In genomic region chr11:64763804-64764611, GRCh38 we compare ENCODE assay signal across 8 cellular contexts. TPM values are rescaled to one million over a fixed set of nuclear protein-coding genes. Genes with fewer than 3 reads are reported as not detected.
DNase-seq lines count a peak whose midpoint lies in the region; TF ChIP-seq lines count a peak whose summit lies in the region.

No MANE protein-coding gene starts in this region.

- H3K36me3 Mint-ChIP-seq in MCF 10A (ENCODE audit: insufficient read depth, unreplicated experiment): peaks cover 70% of the 10 kb centered on the region
- peaks cover 26% of the 10 kb centered on the region for H3K36me3 Mint-ChIP-seq in mesothelial cell of epicardium

- 41 to 46% (median 44%) methylated on average over 11 to 14 of the region's 14 CpGs for WGBS in adrenal gland, 4 donors
- WGBS in transverse colon (ENCODE audit: low coverage in 1 of 2), 2 donors: 38 to 62% methylated on average over 4 to 14 of the region's 14 CpGs

- TF ChIP-seq CTCF in breast epithelium (IDR thresholded peaks at IDR 0.05): no peak
- TF ChIP-seq CTCF in MCF 10A (IDR thresholded peaks at IDR 0.05; ENCODE audit: unreplicated experiment): no peak
- no peak for TF ChIP-seq CTCF in adrenal gland (IDR thresholded peaks at IDR 0.05)
- no peak for TF ChIP-seq CTCF in mesothelial cell of epicardium (IDR thresholded peaks at IDR 0.05; ENCODE audit: unreplicated experiment)
- TF ChIP-seq CTCF in transverse colon (IDR thresholded peaks at IDR 0.05): no peak

- H3K27ac Mint-ChIP-seq in MCF 10A (ENCODE audit: low read depth, unreplicated experiment) (no peak overlapping the region), mesothelial cell of epicardium (peak overlapping the region; percentile 33)

- POLR2A ChIA-PET in MCF 10A (lab: Yijun Ruan, JAX): interaction anchor here (6.8 kb wide), 1 partner anchor 11 kb away, joined by 86 read pairs; the partner anchor contains the start of gene SF1

- in situ Hi-C loops in transverse colon (cut with MboI; ENCODE audit: low pct_ligation_motif_present in 1 of 4, low pct_unique_long_range_greater_than_20kb in 1 of 4, low sequenced_read_pairs in 3 of 4): no loop called here

- intact Hi-C loops in breast epithelium (cut with DNase I; ENCODE audit: low total_unique reads): no loop called here
- intact Hi-C loops in MCF 10A (cut with micrococcal nuclease): no loop called here
- intact Hi-C loops in adrenal gland (cut with DNase I): no loop called here
- intact Hi-C loops in transverse colon (cut with DNase I; ENCODE audit: low total_unique reads): no loop called here

- CTCF ChIA-PET in MCF 10A (lab: Yijun Ruan, JAX): interaction anchor here (0.7 kb wide), 2 partner anchors 22 to 151 kb away, joined by 3 read pairs; no protein-coding TSS in a partner anchor

- H3K4me3 Mint-ChIP-seq in MCF 10A (ENCODE audit: unreplicated experiment): no peak overlapping the region
- H3K4me3 Mint-ChIP-seq in mesothelial cell of epicardium: no peak overlapping the region

- H3K9me3 ChIP-seq in breast epithelium (no peaks in the 10 kb centered on the region), adrenal gland (replicated peaks in 1 of 3) (no peaks in the 10 kb centered on the region), transverse colon (no peaks in the 10 kb centered on the region)

- peaks cover 28% of the 10 kb centered on the region for H3K36me3 ChIP-seq in breast epithelium
- H3K36me3 ChIP-seq in adrenal gland (replicated peaks in 1 of 2): peaks cover 0 to 62% of the 10 kb centered on the region in 2 donors
- H3K36me3 ChIP-seq in transverse colon: peaks cover 0 to 52% (median 32%) of the 10 kb centered on the region in 4 donors

- H3K4me1 ChIP-seq in breast epithelium (peaks cover 6 to 14% of the 10 kb centered on the region in 2 donors), adrenal gland (replicated peaks in 1 of 2) (peaks cover 27 to 72% of the 10 kb centered on the region in 2 donors), transverse colon (peaks cover 15 to 58% (median 27%) of the 10 kb centered on the region in 4 donors)

- H3K9me3 Mint-ChIP-seq in MCF 10A (ENCODE audit: unreplicated experiment) (no peaks in the 10 kb centered on the region), mesothelial cell of epicardium (no peaks in the 10 kb centered on the region)

- no peak for TF ChIP-seq EP300 in transverse colon (IDR thresholded peaks at IDR 0.05; ENCODE audit: low read depth)

- no peak overlapping the region for H3K4me3 ChIP-seq in breast epithelium
- no peak overlapping the region for H3K4me3 ChIP-seq in adrenal gland
- H3K4me3 ChIP-seq in transverse colon: no peak overlapping the region

- TF ChIP-seq POLR2A in breast epithelium (IDR thresholded peaks at IDR 0.05) (no peak), adrenal gland (IDR thresholded peaks at IDR 0.05) (no peak), transverse colon (IDR thresholded peaks at IDR 0.05) (no peak)

- no peaks in the 10 kb centered on the region for H3K27me3 ChIP-seq in breast epithelium
- no peaks in the 10 kb centered on the region for H3K27me3 ChIP-seq in adrenal gland
- H3K27me3 ChIP-seq in transverse colon: no peaks in the 10 kb centered on the region

- no TSS peak for BruUV-seq in MCF 10A (replicated peaks; lab: Mats Ljungman, UMichigan)

- H3K4me1 Mint-ChIP-seq in MCF 10A (ENCODE audit: insufficient read depth, unreplicated experiment) (peaks cover 2% of the 10 kb centered on the region), mesothelial cell of epicardium (peaks cover 17% of the 10 kb centered on the region)

- peak in 1 of 2 donors; percentile 37 for DNase-seq in breast epithelium (ENCODE audit: low spot score in 2 of 2)
- DNase-seq in MCF 10A (ENCODE audit: unreplicated experiment): no peak
- DNase-seq in adrenal gland: peak in 2 of 7 donors; percentile 23 to 41
- DNase-seq in mesothelial cell of epicardium (ENCODE audit: low spot score in 2 of 2, unreplicated experiment in 2 of 2): no peak
- DNase-seq in transverse colon: no peak
- DNase-seq in NCI-H510A treated with DMSO at 0.1 percent for 48 hours (lab: John Stamatoyannopoulos, UW): no peak
- DNase-seq in RKO (ENCODE audit: low spot score): no peak
- no peak for DNase-seq in anterior cingulate cortex (lab: John Stamatoyannopoulos, UW)

- H3K27ac ChIP-seq in breast epithelium (peak overlapping the region; percentile 61 to 71), adrenal gland (peak overlapping the region; percentile 14 to 87 (median 66)), transverse colon (peak overlapping the region; percentile 58 to 78 (median 69))

- H3K27me3 Mint-ChIP-seq in MCF 10A (ENCODE audit: insufficient read depth, unreplicated experiment): no peaks in the 10 kb centered on the region
- H3K27me3 Mint-ChIP-seq in mesothelial cell of epicardium (ENCODE audit: low read depth): no peaks in the 10 kb centered on the region

RNA-seq across cellular contexts. Expression of gene PYGM, which starts 4.2 kb away (rescaled TPM):
- total RNA-seq in breast epithelium (1 to 10 TPM; 1.3 to 4.5 (median 3.4) TPM), MCF 10A (2022) (0.09 and 0.10 TPM in 2 replicates), adrenal gland (10 to 100 TPM in 1 of 8 donors, 1 to 10 TPM in 7; 1.8 to 10.1 (median 3.8) TPM), mesothelial cell of epicardium (6.4 to 7.6 TPM (median 7.1 TPM) in 3 replicates), transverse colon (1 to 10 TPM; 1.2 to 7.9 (median 2.2) TPM)
- polyA plus RNA-seq in adrenal gland: 1 to 10 TPM; 2.4 to 5.1 (median 4.8) TPM

RNA-seq across cellular contexts. Expression of gene SF1, which starts 14.3 kb away (rescaled TPM):
- total RNA-seq in breast epithelium (100 to 1,000 TPM; 264 to 293 (median 277) TPM), MCF 10A (2022) (446 and 503 TPM in 2 replicates), adrenal gland (100 to 1,000 TPM; 109 to 395 (median 253) TPM), mesothelial cell of epicardium (529 to 536 TPM (median 533 TPM) in 3 replicates), transverse colon (100 to 1,000 TPM; 196 to 458 (median 377) TPM)
- polyA plus RNA-seq in adrenal gland: 100 to 1,000 TPM; 150 to 197 (median 178) TPM

RNA-seq across cellular contexts. Expression of gene RASGRP2, which starts 20.1 kb away (rescaled TPM):
- total RNA-seq in breast epithelium (10 to 100 TPM in 2 of 3 donors, 1 to 10 TPM in 1; 10.0 to 12.5 (median 11.5) TPM), MCF 10A (2022) (not detected in 2 replicates), adrenal gland (10 to 100 TPM in 5 of 8 donors, 1 to 10 TPM in 3; 3.6 to 23.9 (median 12.3) TPM), mesothelial cell of epicardium (1.4 to 2.0 TPM (median 1.8 TPM) in 3 replicates), transverse colon (10 to 100 TPM; 12.1 to 24.3 (median 17.3) TPM)
- polyA plus RNA-seq in adrenal gland: 10 to 100 TPM in 2 of 3 donors, 1 to 10 TPM in 1; 5.4 to 81.9 (median 35.0) TPM

RNA-seq across cellular contexts. Expression of gene MAP4K2, which starts 39.0 kb away (rescaled TPM):
- total RNA-seq in breast epithelium (10 to 100 TPM in 2 of 3 donors, 1 to 10 TPM in 1; 7.7 to 16.1 (median 14.0) TPM), MCF 10A (2022) (4.9 and 6.8 TPM in 2 replicates), adrenal gland (10 to 100 TPM; 12.9 to 34.8 (median 19.0) TPM), mesothelial cell of epicardium (23.7 to 25.8 TPM (median 25.0 TPM) in 3 replicates), transverse colon (100 to 1,000 TPM in 2 of 4 donors, 10 to 100 TPM in 2; 10.1 to 369 (median 90.9) TPM)
- polyA plus RNA-seq in adrenal gland: 10 to 100 TPM in 2 of 3 donors, 1 to 10 TPM in 1; 6.4 to 57.7 (median 27.7) TPM

RNA-seq across cellular contexts. Expression of gene NRXN2, which starts 41.0 kb away (rescaled TPM):
- total RNA-seq in breast epithelium: 1 to 10 TPM; 1.8 to 4.3 (median 3.5) TPM
- total RNA-seq in MCF 10A (2022): not detected in 2 replicates
- 10 to 100 TPM in 3 of 8 donors, 1 to 10 TPM in 5; 1.7 to 17.1 (median 4.3) TPM for total RNA-seq in adrenal gland
- polyA plus RNA-seq in adrenal gland: 10 to 100 TPM in 1 of 3 donors, 1 to 10 TPM in 2; 3.3 to 13.6 (median 6.2) TPM
- 9.8 to 14.0 TPM (median 12.0 TPM) in 3 replicates for total RNA-seq in mesothelial cell of epicardium
- total RNA-seq in transverse colon: 1 to 10 TPM; 2.9 to 7.4 (median 6.8) TPM
